8 cellular contexts compared by ENCODE assay signal in the genomic region with DNA sequence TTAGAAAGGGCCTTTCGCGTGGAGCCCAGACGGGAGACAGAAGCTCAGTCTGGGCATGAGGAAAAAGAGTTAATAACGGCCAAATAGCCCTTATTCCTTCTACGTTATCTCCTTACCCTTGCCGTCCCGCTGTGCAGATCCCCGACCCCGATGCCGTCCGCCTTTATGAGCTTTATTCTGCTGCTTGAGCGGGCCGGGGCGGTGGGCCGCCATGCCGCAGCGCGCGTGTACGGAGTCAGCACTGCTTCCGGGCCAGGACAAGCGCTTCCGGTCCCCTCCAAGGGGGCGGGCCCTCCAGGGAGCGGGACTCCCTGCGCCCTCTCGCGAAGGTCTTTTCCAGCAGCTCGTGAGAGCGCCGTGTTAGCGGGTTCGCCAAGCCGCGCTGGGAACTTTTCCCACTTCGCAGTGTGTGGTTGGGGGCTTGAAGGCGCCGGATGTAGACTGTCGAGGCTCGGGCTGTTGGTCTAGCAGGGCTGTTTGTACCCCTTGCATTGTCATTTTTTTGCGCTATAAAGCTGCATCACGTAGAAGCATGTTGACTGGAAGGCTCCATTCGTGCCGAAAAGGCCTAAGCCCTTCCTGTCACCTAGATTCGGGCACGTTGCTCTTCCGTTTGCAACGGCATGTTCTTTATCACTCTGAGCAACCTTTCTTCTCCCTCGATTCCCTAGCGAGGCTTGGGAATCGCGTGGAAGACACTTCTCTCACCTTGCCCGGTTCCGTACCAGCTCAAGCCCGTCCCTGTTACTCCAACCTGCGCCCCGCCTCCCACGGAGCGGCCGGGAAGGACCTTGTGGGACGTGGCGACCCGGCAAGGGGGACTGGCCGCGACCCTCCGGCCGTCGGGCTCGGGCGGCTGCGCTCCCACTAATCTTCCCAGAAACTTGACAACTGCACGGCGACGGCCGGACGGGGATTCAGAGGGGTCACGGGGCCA. TPM values are rescaled to one million over a fixed set of nuclear protein-coding genes. Genes with fewer than 3 reads are reported as not detected.
A peak's percentile ranks its signal among the peaks of the same experiment; 100 is the strongest.
DNase-seq lines count a peak whose midpoint lies in the region; TF ChIP-seq lines count a peak whose summit lies in the region.

A gene (minus strand): TSS at position 243 of the 937 bp plus-strand sequence. CDS start 30 bp downstream, at position 213.

- H3K27me3 Mint-ChIP-seq in neural progenitor cell (ENCODE audit: insufficient read depth, low read depth) = peaks cover 7% of the 10 kb centered on the region

- 1 to 2% methylated on average over 76 of the region's 77 CpGs for WGBS in GM23248 (ENCODE audit: low coverage in 1 of 2, low lambda C conversion rate in 2 of 2, missing lambda C conversion rate in 2 of 2), 2 experiments

- peak within 1 kb of the TSS; percentile 99 for H3K4me3 Mint-ChIP-seq in neural progenitor cell

- H3F3A ChIP-seq in GM23248 (ENCODE audit: insufficient read depth) (0 out of 2 replicates have a peak, but pooled peaks cover 12% of the 10 kb centered on the region), neural progenitor cell (ENCODE audit: low read depth) (peaks cover 25% of the 10 kb centered on the region)

- peaks cover 16% of the 10 kb centered on the region for H3K36me3 Mint-ChIP-seq in neural progenitor cell

- no peaks in the 10 kb centered on the region for H3K9me2 ChIP-seq in GM23248 (ENCODE audit: insufficient read depth)

- H4K20me1 ChIP-seq in GM23248 (ENCODE audit: insufficient read depth) = no peaks in the 10 kb centered on the region
- peaks cover 4% of the 10 kb centered on the region for H4K20me1 ChIP-seq in neural progenitor cell (ENCODE audit: low read depth)

- H3K27ac ChIP-seq in GM23248 (peak within 1 kb of the TSS; percentile 69), neural progenitor cell (no peak within 1 kb of the TSS)

- H3K9me3 Mint-ChIP-seq in neural progenitor cell = no peaks in the 10 kb centered on the region

- peak within 1 kb of the TSS; percentile 94 for H3K9ac ChIP-seq in GM23248
- peak within 1 kb of the TSS; percentile 91 for H3K9ac ChIP-seq in neural progenitor cell

- H3K4me2 ChIP-seq in GM23248 (ENCODE audit: unreplicated experiment) (peak within 1 kb of the TSS; percentile 86), neural progenitor cell (peak within 1 kb of the TSS; percentile 97)

- TF ChIP-seq CTCF in LNCAP (IDR thresholded peaks at IDR 0.05) (peak; percentile 37; the same call in 1 of the 2 replicates), fibroblast of villous mesenchyme (IDR thresholded peaks at IDR 0.05; ENCODE audit: insufficient read depth, low read depth, low read length) (peak; percentile 18), neural progenitor cell (IDR thresholded peaks at IDR 0.05) (peak; percentile 35)

- peaks cover 37% of the 10 kb centered on the region for H3K36me3 ChIP-seq in GM23248 (ENCODE audit: low read depth)
- H3K36me3 ChIP-seq in neural progenitor cell = peaks cover 31% of the 10 kb centered on the region

- in situ Hi-C loops in GM23248 (cut with MboI) = no loop called here

- H3K4me1 Mint-ChIP-seq in neural progenitor cell = peaks cover 24% of the 10 kb centered on the region

- H3K9me3 ChIP-seq in GM23248 (ENCODE audit: low read depth) (no peaks in the 10 kb centered on the region), neural progenitor cell (ENCODE audit: low read depth) (no peaks in the 10 kb centered on the region)

- H3K27ac Mint-ChIP-seq in neural progenitor cell = peak within 1 kb of the TSS; percentile 81

- H3K79me2 ChIP-seq in GM23248 (ENCODE audit: insufficient read depth) (peaks cover 50% of the 10 kb centered on the region), neural progenitor cell (ENCODE audit: low read depth) (peaks cover 44% of the 10 kb centered on the region)

- DNase-seq in EL = peak; percentile 92
- DNase-seq in GM23248 = peak; percentile 98
- peak; percentile 95 to 98 for DNase-seq in SHP77 (lab: John Stamatoyannopoulos, UW)
- DNase-seq in activated gamma-delta T cell treated with Interleukin-2 at 50 U/mL for 16 hours = peak; percentile 86
- peak; percentile 92 for DNase-seq in fibroblast of villous mesenchyme (ENCODE audit: low read depth)
- peak; percentile 95 for DNase-seq in neural progenitor cell (ENCODE audit: low spot score)
- peak; percentile 85 for DNase-seq in stromal cell of bone marrow (ENCODE audit: low read depth)

- H2AFZ ChIP-seq in GM23248 (peak within 1 kb of the TSS; percentile 90), neural progenitor cell (replicated peaks) (peak within 1 kb of the TSS; percentile 94)

- no peaks in the 10 kb centered on the region for H3K27me3 ChIP-seq in GM23248 (replicated peaks; ENCODE audit: insufficient read depth)
- no peaks in the 10 kb centered on the region for H3K27me3 ChIP-seq in neural progenitor cell

- H3K4me3 ChIP-seq in GM23248 (peak within 1 kb of the TSS; percentile 98), fibroblast of villous mesenchyme (ENCODE audit: low read depth, low read length) (peak within 1 kb of the TSS; percentile 97), neural progenitor cell (peak within 1 kb of the TSS; percentile 95)

- peaks cover 7% of the 10 kb centered on the region for H3K4me1 ChIP-seq in GM23248 (ENCODE audit: insufficient read depth)
- peaks cover 11% of the 10 kb centered on the region for H3K4me1 ChIP-seq in neural progenitor cell

RNA-seq across cellular contexts. Expression of the gene that starts here (rescaled TPM):
- 44.6 and 73.3 TPM in 2 replicates for total RNA-seq in GM23248 (2014; rRNA removed; shearing (Covaris generic))
- polyA plus RNA-seq in GM23248 (2016; fragmentation: Nextera tagmentation; extraction: Ambion mirVana) = 45.7 and 46.9 TPM in 2 replicates
- 45.8 and 48.0 TPM in 2 replicates for total RNA-seq in fibroblast of villous mesenchyme
- total RNA-seq in neural progenitor cell (ENCODE audit: low replicate concordance) = 42.2 and 55.0 TPM in 2 replicates
